In the genomic region with DNA sequence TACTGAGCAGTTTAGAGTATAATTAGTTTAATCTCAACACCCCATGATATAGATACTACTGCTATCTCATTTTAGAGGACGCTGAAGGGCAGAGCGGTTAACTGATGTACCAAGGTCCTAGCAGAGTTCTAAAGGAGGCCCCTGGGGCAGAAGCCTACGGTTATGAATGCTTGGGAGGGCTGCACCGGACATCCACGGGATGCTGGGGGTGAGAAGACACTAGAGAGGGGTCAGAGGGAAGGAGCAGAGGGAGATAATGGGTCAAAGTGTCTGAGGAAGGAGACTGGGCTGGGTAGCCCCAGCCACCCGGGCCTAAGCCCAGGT, we compare ENCODE assay signal across 1 cellular context.
TF ChIP-seq lines count a peak whose summit lies in the region.

No MANE protein-coding gene starts in this region.

TF ChIP-seq in A549, 52 proteins besides CTCF, POLR2A, EP300 and RAD21 (continued from another document):
- TF ChIP-seq, protein P1, sequence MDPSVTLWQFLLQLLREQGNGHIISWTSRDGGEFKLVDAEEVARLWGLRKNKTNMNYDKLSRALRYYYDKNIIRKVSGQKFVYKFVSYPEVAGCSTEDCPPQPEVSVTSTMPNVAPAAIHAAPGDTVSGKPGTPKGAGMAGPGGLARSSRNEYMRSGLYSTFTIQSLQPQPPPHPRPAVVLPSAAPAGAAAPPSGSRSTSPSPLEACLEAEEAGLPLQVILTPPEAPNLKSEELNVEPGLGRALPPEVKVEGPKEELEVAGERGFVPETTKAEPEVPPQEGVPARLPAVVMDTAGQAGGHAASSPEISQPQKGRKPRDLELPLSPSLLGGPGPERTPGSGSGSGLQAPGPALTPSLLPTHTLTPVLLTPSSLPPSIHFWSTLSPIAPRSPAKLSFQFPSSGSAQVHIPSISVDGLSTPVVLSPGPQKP (IDR thresholded peaks at IDR 0.05; ENCODE audit: low read depth, low read length), result no peak
- TF ChIP-seq PBX3 (IDR thresholded peaks at IDR 0.05), result no peak
- TF ChIP-seq ZSCAN20 (CRISPR knock-in tag; IDR thresholded peaks at IDR 0.05), result no peak
- TF ChIP-seq CEBPB (IDR thresholded peaks at IDR 0.05), result no peak
- TF ChIP-seq GATA3 (IDR thresholded peaks at IDR 0.05; ENCODE audit: borderline replicate concordance), result no peak
- TF ChIP-seq ZNF302 (CRISPR knock-in tag; IDR thresholded peaks at IDR 0.05), result no peak
- TF ChIP-seq, protein P2, sequence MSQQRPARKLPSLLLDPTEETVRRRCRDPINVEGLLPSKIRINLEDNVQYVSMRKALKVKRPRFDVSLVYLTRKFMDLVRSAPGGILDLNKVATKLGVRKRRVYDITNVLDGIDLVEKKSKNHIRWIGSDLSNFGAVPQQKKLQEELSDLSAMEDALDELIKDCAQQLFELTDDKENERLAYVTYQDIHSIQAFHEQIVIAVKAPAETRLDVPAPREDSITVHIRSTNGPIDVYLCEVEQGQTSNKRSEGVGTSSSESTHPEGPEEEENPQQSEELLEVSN (IDR thresholded peaks at IDR 0.05; ENCODE audit: borderline replicate concordance, low read depth), result no peak
- no peak for TF ChIP-seq TFCP2L1 (CRISPR knock-in tag; IDR thresholded peaks at IDR 0.05)
- no peak for TF ChIP-seq POLR2AphosphoS2 (conservative IDR thresholded peaks at IDR 0.05; ENCODE audit: low read length)
